Comparison of ENCODE assay signal across 8 cellular contexts in genomic region chr16:68257251-68257905, GRCh38. TPM values are rescaled to one million over a fixed set of nuclear protein-coding genes. Genes with fewer than 3 reads are reported as not detected.
A peak's percentile ranks its signal among the peaks of the same experiment; 100 is the strongest.
DNase-seq lines count a peak whose midpoint lies in the region; ATAC-seq and TF ChIP-seq lines count a peak whose summit lies in the region.

No MANE protein-coding gene starts in this region.

- H3K9me3 Mint-ChIP-seq in type B pancreatic cell (no peaks in the 10 kb centered on the region), immature natural killer cell (no peaks in the 10 kb centered on the region)

- H3K9me3 ChIP-seq in DOHH2 (ENCODE audit: control insufficient read depth, insufficient read depth, low read length) = no peaks in the 10 kb centered on the region

- H3F3A ChIP-seq in DOHH2 (ENCODE audit: control insufficient read depth, insufficient read depth) = peaks cover 3% of the 10 kb centered on the region; the same call in 1 of the 2 replicates

- ATAC-seq in GM21723 (IDR thresholded peaks at IDR 0.05; ENCODE audit: unreplicated experiment) (peak; percentile 66), foreskin keratinocyte (peak; percentile 44), HG03520 (IDR thresholded peaks at IDR 0.05; ENCODE audit: unreplicated experiment) (no peak)

- H3K27ac Mint-ChIP-seq in type B pancreatic cell = peak overlapping the region; percentile 77
- H3K27ac Mint-ChIP-seq in immature natural killer cell = no peak overlapping the region

- H3K4me1 Mint-ChIP-seq in type B pancreatic cell (ENCODE audit: unreplicated experiment) = peaks cover 6% of the 10 kb centered on the region
- peaks cover 9 to 10% of the 10 kb centered on the region in 2 donors for H3K4me1 Mint-ChIP-seq in immature natural killer cell

- H3K4me3 ChIP-seq in DOHH2 (ENCODE audit: low read length) = peak overlapping the region; percentile 46

- peaks cover 4% of the 10 kb centered on the region for H3K36me3 Mint-ChIP-seq in type B pancreatic cell
- peaks cover 0 to 4% (median 0%) of the 10 kb centered on the region in 3 donors for H3K36me3 Mint-ChIP-seq in immature natural killer cell

- H4K20me1 ChIP-seq in DOHH2 (ENCODE audit: control insufficient read depth, insufficient read depth, low read depth, low read length) = no peaks in the 10 kb centered on the region

- no peaks in the 10 kb centered on the region for H3K27me3 ChIP-seq in DOHH2 (ENCODE audit: control insufficient read depth, low read length)
- no peaks in the 10 kb centered on the region for H3K27me3 ChIP-seq in foreskin keratinocyte

- H3K27me3 Mint-ChIP-seq in type B pancreatic cell (no peaks in the 10 kb centered on the region), immature natural killer cell (ENCODE audit: low read depth in 3 of 3) (peaks cover 0 to 3% (median 1%) of the 10 kb centered on the region in 3 donors)

- TF ChIP-seq CTCF in DOHH2 (IDR thresholded peaks at IDR 0.05; ENCODE audit: low read depth, low read length, poor library complexity, severe bottlenecking) (no peak), foreskin keratinocyte (conservative IDR thresholded peaks at IDR 0.05) (no peak), type B pancreatic cell (conservative IDR thresholded peaks at IDR 0.05) (no peak)

- peaks cover 24% of the 10 kb centered on the region for H3K4me1 ChIP-seq in DOHH2 (ENCODE audit: control insufficient read depth, low read length)
- no peaks in the 10 kb centered on the region for H3K4me1 ChIP-seq in foreskin keratinocyte

- no peaks in the 10 kb centered on the region for H3K9me2 ChIP-seq in DOHH2 (replicated peaks; ENCODE audit: control insufficient read depth, low read length)

- H3K4me3 Mint-ChIP-seq in type B pancreatic cell = no peak overlapping the region
- H3K4me3 Mint-ChIP-seq in immature natural killer cell = no peak overlapping the region

- DNase-seq in NCI-H2196 treated with DMSO at 0.1 percent for 48 hours (lab: John Stamatoyannopoulos, UW; ENCODE audit: unreplicated experiment) (peak; percentile 52), foreskin keratinocyte (no peak), type B pancreatic cell (ENCODE audit: extremely low spot score, unreplicated experiment) (no peak), immature natural killer cell (no peak), AG08396 (ENCODE audit: low spot score) (no peak)

- H3K4me2 ChIP-seq in DOHH2 (ENCODE audit: low read length) = peak overlapping the region; percentile 74

- no peaks in the 10 kb centered on the region for H3K79me2 ChIP-seq in DOHH2 (ENCODE audit: control insufficient read depth, low read length)

- peak overlapping the region; percentile 69 for H3K27ac ChIP-seq in DOHH2 (ENCODE audit: low read depth, low read length)
- no peak overlapping the region for H3K27ac ChIP-seq in foreskin keratinocyte

- H3K36me3 ChIP-seq in DOHH2 (ENCODE audit: control insufficient read depth, low read length) = no peaks in the 10 kb centered on the region

RNA-seq across cellular contexts. Expression of gene SLC7A6, which starts 6.9 kb away (rescaled TPM):
- 26.1 and 26.5 TPM in 2 replicates for total RNA-seq in foreskin keratinocyte
- 9.6 and 9.9 TPM in 2 replicates for polyA plus RNA-seq in foreskin keratinocyte
- 41.1 and 47.3 TPM in 2 replicates for total RNA-seq in type B pancreatic cell (ENCODE audit: low replicate concordance)
- 10 to 100 TPM in 1 of 3 donors, 1 to 10 TPM in 2; 1.9 to 12.8 (median 6.0) TPM for polyA plus RNA-seq in immature natural killer cell

RNA-seq across cellular contexts. Expression of gene PLA2G15, which starts 12.2 kb away (rescaled TPM):
- total RNA-seq in foreskin keratinocyte (9.0 and 11.4 TPM in 2 replicates), type B pancreatic cell (ENCODE audit: low replicate concordance) (20.1 and 22.1 TPM in 2 replicates)
- polyA plus RNA-seq in foreskin keratinocyte (9.3 and 10.7 TPM in 2 replicates), immature natural killer cell (10 to 100 TPM in 1 of 3 donors, 1 to 10 TPM in 2; 4.8 to 10.7 (median 9.0) TPM)

RNA-seq across cellular contexts. Expression of gene ESRP2, which starts 21.5 kb away (rescaled TPM):
- 36.2 and 41.7 TPM in 2 replicates for total RNA-seq in foreskin keratinocyte
- 20.9 and 26.1 TPM in 2 replicates for polyA plus RNA-seq in foreskin keratinocyte
- 65.6 and 150 TPM in 2 replicates for total RNA-seq in type B pancreatic cell (ENCODE audit: low replicate concordance)
- polyA plus RNA-seq in immature natural killer cell = under 1 TPM in 1 of 3 donors, not detected in 2; 0.45 TPM

RNA-seq across cellular contexts. Expression of gene SLC7A6OS, which starts 53.4 kb away (rescaled TPM):
- total RNA-seq in foreskin keratinocyte (14.1 and 14.2 TPM in 2 replicates), type B pancreatic cell (ENCODE audit: low replicate concordance) (17.3 and 21.7 TPM in 2 replicates)
- polyA plus RNA-seq in foreskin keratinocyte (7.9 and 8.4 TPM in 2 replicates), immature natural killer cell (10 to 100 TPM; 22.7 to 31.2 (median 24.4) TPM)

RNA-seq across cellular contexts. Expression of gene PRMT7, which starts 53.4 kb away (rescaled TPM):
- total RNA-seq in foreskin keratinocyte (32.2 and 32.7 TPM in 2 replicates), type B pancreatic cell (ENCODE audit: low replicate concordance) (39.1 and 66.9 TPM in 2 replicates)
- polyA plus RNA-seq in foreskin keratinocyte (27.5 and 30.4 TPM in 2 replicates), immature natural killer cell (10 to 100 TPM; 30.8 to 51.8 (median 44.2) TPM)
